Comparison of ENCODE assay signal across 9 cellular contexts in genomic region chr12:52370906-52371608, GRCh38. TPM values are rescaled to one million over a fixed set of nuclear protein-coding genes. Genes with fewer than 3 reads are reported as not detected.
A peak's percentile ranks its signal among the peaks of the same experiment; 100 is the strongest.
DNase-seq lines count a peak whose midpoint lies in the region; ATAC-seq and TF ChIP-seq lines count a peak whose summit lies in the region.
"Had no signal": no experiment of that assay in that cellular context is flagged by ENCODE, and none has a peak within 500 bp of the region (broad histone marks: within the 10 kb centered on the region; RNA-seq: fewer than 3 reads in every experiment).

No MANE protein-coding gene starts in this region.

- H3K27ac Mint-ChIP-seq in natural killer cell treated with Interleukin-12 subunit alpha and Interleukin-12 subunit beta and Interleukin-15 and Interleukin-18, amount 100 ng/mL, for 72 hours, result no peak overlapping the region
- no peak overlapping the region for H3K27ac Mint-ChIP-seq in natural killer cell
- H3K27ac Mint-ChIP-seq in stimulated activated memory B cell treated with anti-CD40 and anti-IgM and Interleukin-4, amounts not matched to agents 10 μg/mL and 1 μg/mL and 100 μg/mL, for 72 hours, result no peak overlapping the region
- H3K27ac Mint-ChIP-seq in activated CD8-positive, alpha-beta memory T cell treated with anti-CD3 and anti-CD28 coated beads, Interleukin-2, amount 10 ng/mL, durations not matched to agents 7 days and 5 days, result no peak overlapping the region

- DNase-seq in natural killer cell treated with Interleukin-12 subunit alpha and Interleukin-12 subunit beta and Interleukin-15 and Interleukin-18, amount 100 ng/mL, for 72 hours (ENCODE audit: low spot score), result peak; percentile 22
- no peak for DNase-seq in natural killer cell
- DNase-seq in head of caudate nucleus, result peak in 40 of 42 donors; percentile 25 to 85 (median 65)
- DNase-seq in omental fat pad (ENCODE audit: low spot score), result no peak
- no peak for DNase-seq in activated CD8-positive, alpha-beta memory T cell treated with anti-CD3 and anti-CD28 coated beads, Interleukin-2, amount 10 ng/mL, durations not matched to agents 7 days and 5 days

- H3K36me3 Mint-ChIP-seq in natural killer cell treated with Interleukin-12 subunit alpha and Interleukin-12 subunit beta and Interleukin-15 and Interleukin-18, amount 100 ng/mL, for 72 hours, result peaks cover 4% of the 10 kb centered on the region
- no peaks in the 10 kb centered on the region for H3K36me3 Mint-ChIP-seq in natural killer cell
- H3K36me3 Mint-ChIP-seq in stimulated activated memory B cell treated with anti-CD40 and anti-IgM and Interleukin-4, amounts not matched to agents 10 μg/mL and 1 μg/mL and 100 μg/mL, for 72 hours, result no peaks in the 10 kb centered on the region
- H3K36me3 Mint-ChIP-seq in activated CD8-positive, alpha-beta memory T cell treated with anti-CD3 and anti-CD28 coated beads, Interleukin-2, amount 10 ng/mL, durations not matched to agents 7 days and 5 days, result no peaks in the 10 kb centered on the region

- intact Hi-C loops in natural killer cell (cut with micrococcal nuclease), result loop anchor here (5.0 kb wide), 1 partner anchor 211 kb away; no protein-coding TSS in a partner anchor
- intact Hi-C loops in head of caudate nucleus (cut with DNase I), result no loop called here

- H3K9me3 Mint-ChIP-seq in natural killer cell treated with Interleukin-12 subunit alpha and Interleukin-12 subunit beta and Interleukin-15 and Interleukin-18, amount 100 ng/mL, for 72 hours, result no peaks in the 10 kb centered on the region
- no peaks in the 10 kb centered on the region for H3K9me3 Mint-ChIP-seq in natural killer cell
- peaks cover 4% of the 10 kb centered on the region for H3K9me3 Mint-ChIP-seq in stimulated activated memory B cell treated with anti-CD40 and anti-IgM and Interleukin-4, amounts not matched to agents 10 μg/mL and 1 μg/mL and 100 μg/mL, for 72 hours
- H3K9me3 Mint-ChIP-seq in activated CD8-positive, alpha-beta memory T cell treated with anti-CD3 and anti-CD28 coated beads, Interleukin-2, amount 10 ng/mL, durations not matched to agents 7 days and 5 days (ENCODE audit: low read depth), result no peaks in the 10 kb centered on the region

- TF ChIP-seq CTCF in natural killer cell (IDR thresholded peaks at IDR 0.05) (no peak), omental fat pad (IDR thresholded peaks at IDR 0.05) (no peak)

- H3K4me3 Mint-ChIP-seq in natural killer cell treated with Interleukin-12 subunit alpha and Interleukin-12 subunit beta and Interleukin-15 and Interleukin-18, amount 100 ng/mL, for 72 hours, result no peak overlapping the region
- no peak overlapping the region for H3K4me3 Mint-ChIP-seq in natural killer cell
- no peak overlapping the region for H3K4me3 Mint-ChIP-seq in stimulated activated memory B cell treated with anti-CD40 and anti-IgM and Interleukin-4, amounts not matched to agents 10 μg/mL and 1 μg/mL and 100 μg/mL, for 72 hours
- no peak overlapping the region for H3K4me3 Mint-ChIP-seq in activated CD8-positive, alpha-beta memory T cell treated with anti-CD3 and anti-CD28 coated beads, Interleukin-2, amount 10 ng/mL, durations not matched to agents 7 days and 5 days

- CTCF ChIA-PET in activated CD8-positive, alpha-beta memory T cell treated with anti-CD3 and anti-CD28 coated beads, Interleukin-2, amount 10 ng/mL, durations not matched to agents 7 days and 5 days (lab: Charles Lee), result interaction anchor here (1.5 to 6.8 kb wide), 6 partner anchors 9 to 514 kb away, joined by 4 to 58 read pairs (median 16); partner anchors contain the start of gene KRT84

- peaks cover 30 to 33% of the 10 kb centered on the region in 2 donors for H3K27me3 Mint-ChIP-seq in natural killer cell treated with Interleukin-12 subunit alpha and Interleukin-12 subunit beta and Interleukin-15 and Interleukin-18, amount 100 ng/mL, for 72 hours
- peaks cover 41 to 49% of the 10 kb centered on the region in 2 donors for H3K27me3 Mint-ChIP-seq in natural killer cell (ENCODE audit: low read depth in 2 of 2)
- peaks cover 73% of the 10 kb centered on the region for H3K27me3 Mint-ChIP-seq in stimulated activated memory B cell treated with anti-CD40 and anti-IgM and Interleukin-4, amounts not matched to agents 10 μg/mL and 1 μg/mL and 100 μg/mL, for 72 hours
- peaks cover 33% of the 10 kb centered on the region for H3K27me3 Mint-ChIP-seq in activated CD8-positive, alpha-beta memory T cell treated with anti-CD3 and anti-CD28 coated beads, Interleukin-2, amount 10 ng/mL, durations not matched to agents 7 days and 5 days

- no peaks in the 10 kb centered on the region for H3K4me1 Mint-ChIP-seq in natural killer cell treated with Interleukin-12 subunit alpha and Interleukin-12 subunit beta and Interleukin-15 and Interleukin-18, amount 100 ng/mL, for 72 hours (ENCODE audit: low read depth in 2 of 2)
- H3K4me1 Mint-ChIP-seq in natural killer cell, result peaks cover 0 to 11% of the 10 kb centered on the region in 2 donors
- peaks cover under 1% of the 10 kb centered on the region for H3K4me1 Mint-ChIP-seq in stimulated activated memory B cell treated with anti-CD40 and anti-IgM and Interleukin-4, amounts not matched to agents 10 μg/mL and 1 μg/mL and 100 μg/mL, for 72 hours
- no peaks in the 10 kb centered on the region for H3K4me1 Mint-ChIP-seq in activated CD8-positive, alpha-beta memory T cell treated with anti-CD3 and anti-CD28 coated beads, Interleukin-2, amount 10 ng/mL, durations not matched to agents 7 days and 5 days

- no peak for ATAC-seq in natural killer cell treated with Interleukin-12 subunit alpha and Interleukin-12 subunit beta and Interleukin-15 and Interleukin-18, amount 100 ng/mL, for 72 hours
- ATAC-seq in natural killer cell (no peak), omental fat pad (ENCODE audit: low FRiP score) (peak; percentile 81), HG03565 (IDR thresholded peaks at IDR 0.05; ENCODE audit: unreplicated experiment) (no peak), HG02678 (IDR thresholded peaks at IDR 0.05; ENCODE audit: unreplicated experiment) (no peak)
- no peak for ATAC-seq in stimulated activated memory B cell treated with anti-CD40 and anti-IgM and Interleukin-4, amounts not matched to agents 10 μg/mL and 1 μg/mL and 100 μg/mL, for 72 hours
- ATAC-seq in activated CD8-positive, alpha-beta memory T cell treated with anti-CD3 and anti-CD28 coated beads, Interleukin-2, amount 10 ng/mL, durations not matched to agents 7 days and 5 days, result no peak

RNA-seq across cellular contexts. Expression of gene KRT85, which starts 3.8 kb away (rescaled TPM):
- total RNA-seq in natural killer cell treated with Interleukin-12 subunit alpha and Interleukin-12 subunit beta and Interleukin-15 and Interleukin-18, amount 100 ng/mL, for 72 hours, result not detected
- total RNA-seq in natural killer cell (not detected), omental fat pad (not detected)
- total RNA-seq in activated CD8-positive, alpha-beta memory T cell treated with anti-CD3 and anti-CD28 coated beads, Interleukin-2, amount 10 ng/mL, durations not matched to agents 7 days and 5 days, result not detected
- total RNA-seq: urinary bladder had no signal

RNA-seq across cellular contexts. Expression of gene KRT84, which starts 14.4 kb away (rescaled TPM):
- total RNA-seq in natural killer cell treated with Interleukin-12 subunit alpha and Interleukin-12 subunit beta and Interleukin-15 and Interleukin-18, amount 100 ng/mL, for 72 hours, result not detected
- total RNA-seq in natural killer cell, result not detected
- total RNA-seq in omental fat pad, result not detected
- total RNA-seq in activated CD8-positive, alpha-beta memory T cell treated with anti-CD3 and anti-CD28 coated beads, Interleukin-2, amount 10 ng/mL, durations not matched to agents 7 days and 5 days, result not detected
- total RNA-seq: urinary bladder had no signal

RNA-seq across cellular contexts. Expression of gene KRT82, which starts 35.1 kb away (rescaled TPM):
- total RNA-seq in natural killer cell treated with Interleukin-12 subunit alpha and Interleukin-12 subunit beta and Interleukin-15 and Interleukin-18, amount 100 ng/mL, for 72 hours, result not detected
- not detected for total RNA-seq in natural killer cell
- not detected for total RNA-seq in omental fat pad
- total RNA-seq in activated CD8-positive, alpha-beta memory T cell treated with anti-CD3 and anti-CD28 coated beads, Interleukin-2, amount 10 ng/mL, durations not matched to agents 7 days and 5 days, result not detected
- total RNA-seq: urinary bladder had no signal

RNA-seq across cellular contexts. Expression of gene KRT83, which starts 49.9 kb away (rescaled TPM):
- total RNA-seq in natural killer cell treated with Interleukin-12 subunit alpha and Interleukin-12 subunit beta and Interleukin-15 and Interleukin-18, amount 100 ng/mL, for 72 hours, result not detected
- total RNA-seq in natural killer cell (not detected), omental fat pad (not detected)
- total RNA-seq in activated CD8-positive, alpha-beta memory T cell treated with anti-CD3 and anti-CD28 coated beads, Interleukin-2, amount 10 ng/mL, durations not matched to agents 7 days and 5 days, result not detected
- total RNA-seq: urinary bladder had no signal

Comparison
In these comparisons a context has a peak if more than half of its experiments do, and no peak if none do; other contexts are left out.
1. DNase-seq: peak in natural killer cell treated with Interleukin-12 subunit alpha and Interleukin-12 subunit beta and Interleukin-15 and Interleukin-18, amount 100 ng/mL, for 72 hours (single experiment) and head of caudate nucleus (40 of 42); none in natural killer cell (single experiment), omental fat pad (single experiment) and activated CD8-positive, alpha-beta memory T cell treated with anti-CD3 and anti-CD28 coated beads, Interleukin-2, amount 10 ng/mL, durations not matched to agents 7 days and 5 days (single experiment).